10 cellular contexts compared by ENCODE assay signal in genomic region chr12:76018111-76018510, GRCh38. TPM values are rescaled to one million over a fixed set of nuclear protein-coding genes. Genes with fewer than 3 reads are reported as not detected.
DNase-seq lines count a peak whose midpoint lies in the region; ATAC-seq, FAIRE-seq and TF ChIP-seq lines count a peak whose summit lies in the region.
"Had no signal": no experiment of that assay in that cellular context is flagged by ENCODE, and none has a peak within 500 bp of the region (broad histone marks: within the 10 kb centered on the region; RNA-seq: fewer than 3 reads in every experiment).

No MANE protein-coding gene starts in this region.

- peak overlapping the region; percentile 77 for H2BK12ac ChIP-seq in trophoblast cell (ENCODE audit: low read length)

- H3K18ac ChIP-seq in trophoblast cell (ENCODE audit: low read length): no peak overlapping the region

- H2BK5ac ChIP-seq in trophoblast cell (ENCODE audit: low read depth, low read length, poor library complexity): no peak overlapping the region

- peaks cover 20% of the 10 kb centered on the region for H3K79me1 ChIP-seq in trophoblast cell (ENCODE audit: low read length)

- no peak overlapping the region for H3K4ac ChIP-seq in trophoblast cell (ENCODE audit: low read depth, low read length)

- H3K79me2 ChIP-seq in trophoblast cell (ENCODE audit: control insufficient read depth, insufficient read depth, low read length, poor library complexity): no peaks in the 10 kb centered on the region

- H3K14ac ChIP-seq in trophoblast cell (ENCODE audit: low read length): no peak overlapping the region

- FAIRE-seq in H54 (lab: Jason Lieb, UNC) (peak; percentile 62), GM12892 (lab: Jason Lieb, UNC) (no peak)

- H4K12ac ChIP-seq in trophoblast cell (ENCODE audit: low read depth, low read length): no peak overlapping the region

- H3K4me3 ChIP-seq in fibroblast of the aortic adventitia (ENCODE audit: low read depth, low read length) (no peak overlapping the region), trophoblast cell (ENCODE audit: low read depth, low read length) (no peak overlapping the region)
- H3K4me3 ChIP-seq: gastroesophageal sphincter had no signal

- H3K27ac ChIP-seq in trophoblast cell (ENCODE audit: low read depth, low read length): peak overlapping the region; percentile 5
- H3K27ac ChIP-seq: gastroesophageal sphincter had no signal

- H3K4me2 ChIP-seq in trophoblast cell (ENCODE audit: low read length): no peak overlapping the region

- H3K27me3 ChIP-seq in trophoblast cell (ENCODE audit: insufficient read depth, low read length): no peaks in the 10 kb centered on the region
- H3K27me3 ChIP-seq: gastroesophageal sphincter had no signal

- H3K4me1 ChIP-seq in trophoblast cell (ENCODE audit: control insufficient read depth in 1 of 2, insufficient read depth in 2 of 2, low read length in 2 of 2): peaks cover 16 to 24% of the 10 kb centered on the region in 2 experiments

- no peak for ATAC-seq in HG03565 (IDR thresholded peaks at IDR 0.05; ENCODE audit: unreplicated experiment)
- ATAC-seq: gastroesophageal sphincter had no signal

- no peak for DNase-seq in H54 (ENCODE audit: insufficient read length, low spot score)
- peak; percentile 40 for DNase-seq in RKO (ENCODE audit: low spot score)
- peak; percentile 40 for DNase-seq in fibroblast of the aortic adventitia (ENCODE audit: low read depth)
- peak; percentile 68 to 77 for DNase-seq in trophoblast cell
- no peak for DNase-seq in GM12892 (ENCODE audit: insufficient read length)
- no peak for DNase-seq in HPDE6-E6E7 (ENCODE audit: extremely low spot score)
- DNase-seq: GF-D8, NCI-H345 had no signal

- no peak overlapping the region for H3K23ac ChIP-seq in trophoblast cell (ENCODE audit: low read length)

- H3K9me3 ChIP-seq in trophoblast cell (ENCODE audit: insufficient read depth, low read depth, low read length): peaks cover 1% of the 10 kb centered on the region
- H3K9me3 ChIP-seq: gastroesophageal sphincter had no signal

- no peak overlapping the region for H3K9ac ChIP-seq in trophoblast cell (ENCODE audit: low read length)

- H2BK120ac ChIP-seq in trophoblast cell (ENCODE audit: insufficient read depth, low read length, poor library complexity): peak overlapping the region; percentile 63

- no peak overlapping the region for H4K8ac ChIP-seq in trophoblast cell (ENCODE audit: low read depth, low read length)

- TF ChIP-seq POLR2A in H54 (IDR thresholded peaks at IDR 0.05; ENCODE audit: low read depth, low read length) (no peak), GM12892 (IDR thresholded peaks at IDR 0.05; ENCODE audit: low read depth, low read length) (no peak)

- H2AFZ ChIP-seq in trophoblast cell (ENCODE audit: insufficient read depth, low read length, poor library complexity): no peak overlapping the region

- no peaks in the 10 kb centered on the region for H3K36me3 ChIP-seq in trophoblast cell (ENCODE audit: control insufficient read depth in 1 of 2, insufficient read depth in 2 of 2, low read length in 2 of 2)
- H3K36me3 ChIP-seq: gastroesophageal sphincter had no signal

- no peak overlapping the region for H2AK5ac ChIP-seq in trophoblast cell (ENCODE audit: low read length)

- TF ChIP-seq CTCF in fibroblast of the aortic adventitia (IDR thresholded peaks at IDR 0.05; ENCODE audit: insufficient read depth, low read length): no peak

- no CpG with 5 or more reads among the region's 6 CpGs for WGBS in trophoblast cell (ENCODE audit: extremely low coverage, insufficient coverage, insufficient read length)

- H4K91ac ChIP-seq in trophoblast cell (ENCODE audit: low read depth, low read length): no peak overlapping the region

RNA-seq across cellular contexts. Expression of gene PHLDA1, which starts 13.5 kb away (rescaled TPM):
- 27.9 and 202 TPM in 2 replicates for total RNA-seq in fibroblast of the aortic adventitia (ENCODE audit: low replicate concordance)
- 3.8 and 4.5 TPM in 2 replicates for polyA plus RNA-seq in trophoblast cell (2013)
- polyA plus RNA-seq in GM12892 (2012; ENCODE audit: missing spikeins): 0.51 TPM

Comparison
In these comparisons a context has a peak if more than half of its experiments do, and no peak if none do; other contexts are left out.
1. DNase-seq: peak in RKO (single experiment), fibroblast of the aortic adventitia (single experiment) and trophoblast cell (2 of 2); none in H54 (single experiment), GM12892 (single experiment) and HPDE6-E6E7 (single experiment).